ENCODE assay signal across 21 cellular contexts in genomic region chr6:113171882-113172281, GRCh38.
A peak's percentile ranks its signal among the peaks of the same experiment; 100 is the strongest.
DNase-seq lines count a peak whose midpoint lies in the region; ATAC-seq and TF ChIP-seq lines count a peak whose summit lies in the region.
"Had no signal": no experiment of that assay in that cellular context is flagged by ENCODE, and none has a peak within 500 bp of the region (broad histone marks: within the 10 kb centered on the region; RNA-seq: fewer than 3 reads in every experiment).

No MANE protein-coding gene starts in this region.

- H3K4me3 Mint-ChIP-seq in chondrocyte (ENCODE audit: unreplicated experiment) = no peak overlapping the region
- H3K4me3 Mint-ChIP-seq: activated T-helper 1 cell treated with anti-CD3 and anti-CD28 coated beads, Interleukin-12 subunit alpha, Interleukin-12 subunit beta, Interleukin-2, Interleukin-4 antibody, amounts not matched to agents 30 ng/mL and 10 ng/mL and 1 ng/mL, durations not matched to agents 14 hours and 24 hours and 36 hours; CD8-positive, alpha-beta memory T cell; dendritic cell treated with granulocyte-macrophage colony-stimulating factor and Interleukin-4, amounts not matched to agents 40 ng/mL and 50 ng/mL, for 4 days had no signal

- no peak overlapping the region for H3K4me2 ChIP-seq in trophoblast cell (ENCODE audit: low read length)

- H4K8ac ChIP-seq in trophoblast cell (ENCODE audit: low read depth, low read length) = no peak overlapping the region

- no peak overlapping the region for H2AFZ ChIP-seq in trophoblast cell (ENCODE audit: insufficient read depth, low read length, poor library complexity)

- no peaks in the 10 kb centered on the region for H3K27me3 Mint-ChIP-seq in chondrocyte (ENCODE audit: low read depth)
- H3K27me3 Mint-ChIP-seq: CD8-positive, alpha-beta memory T cell; dendritic cell treated with granulocyte-macrophage colony-stimulating factor and Interleukin-4, amounts not matched to agents 40 ng/mL and 50 ng/mL, for 4 days; progenitor cell of endocrine pancreas had no signal

- no peak overlapping the region for H4K12ac ChIP-seq in trophoblast cell (ENCODE audit: low read depth, low read length)

- no peak overlapping the region for H2BK5ac ChIP-seq in trophoblast cell (ENCODE audit: low read depth, low read length, poor library complexity)

- no peak overlapping the region for H3K27ac ChIP-seq in trophoblast cell (ENCODE audit: low read depth, low read length)
- H3K27ac ChIP-seq: lower lobe of right lung, stomach, transverse colon had no signal

- no peak for TF ChIP-seq CTCF in chondrocyte (IDR thresholded peaks at IDR 0.05)

- peaks cover 2% of the 10 kb centered on the region for H3K36me3 Mint-ChIP-seq in chondrocyte (ENCODE audit: low read depth)
- H3K36me3 Mint-ChIP-seq: CD8-positive, alpha-beta memory T cell had no signal

- H3K36me3 ChIP-seq in trophoblast cell (ENCODE audit: control insufficient read depth in 1 of 2, insufficient read depth in 2 of 2, low read length in 2 of 2) = peaks cover 0 to 2% of the 10 kb centered on the region in 2 experiments
- H3K36me3 ChIP-seq: lower lobe of right lung, MG63, stomach, transverse colon had no signal

- H3K79me2 ChIP-seq in trophoblast cell (ENCODE audit: control insufficient read depth, insufficient read depth, low read length, poor library complexity) = no peaks in the 10 kb centered on the region

- H3K9me3 Mint-ChIP-seq in chondrocyte (ENCODE audit: low read depth) = peaks cover 5% of the 10 kb centered on the region
- H3K9me3 Mint-ChIP-seq: activated T-helper 1 cell treated with anti-CD3 and anti-CD28 coated beads, Interleukin-12 subunit alpha, Interleukin-12 subunit beta, Interleukin-2, Interleukin-4 antibody, amounts not matched to agents 30 ng/mL and 10 ng/mL and 1 ng/mL, durations not matched to agents 14 hours and 24 hours and 36 hours had no signal

- H2BK120ac ChIP-seq in trophoblast cell (ENCODE audit: insufficient read depth, low read length, poor library complexity) = no peak overlapping the region

- H3K27me3 ChIP-seq in trophoblast cell (ENCODE audit: insufficient read depth, low read length) = no peaks in the 10 kb centered on the region
- H3K27me3 ChIP-seq: MG63, stomach, transverse colon had no signal

- H3K4ac ChIP-seq in trophoblast cell (ENCODE audit: low read depth, low read length) = no peak overlapping the region

- peaks cover 20% of the 10 kb centered on the region for H3K4me1 Mint-ChIP-seq in chondrocyte (ENCODE audit: low read depth)
- H3K4me1 Mint-ChIP-seq: CD8-positive, alpha-beta memory T cell had no signal

- no peak overlapping the region for H4K91ac ChIP-seq in trophoblast cell (ENCODE audit: low read depth, low read length)

- H3K9ac ChIP-seq in trophoblast cell (ENCODE audit: low read length) = no peak overlapping the region

- H3K4me1 ChIP-seq in trophoblast cell (ENCODE audit: control insufficient read depth in 1 of 2, insufficient read depth in 2 of 2, low read length in 2 of 2) = no peaks in the 10 kb centered on the region
- H3K4me1 ChIP-seq: lower lobe of right lung had no signal

- WGBS in trophoblast cell (ENCODE audit: extremely low coverage, insufficient coverage, insufficient read length) = no CpG with 5 or more reads among the region's 3 CpGs

- H3K4me3 ChIP-seq in trophoblast cell (ENCODE audit: low read depth, low read length) = no peak overlapping the region
- H3K4me3 ChIP-seq: lower lobe of right lung, MG63, stomach, transverse colon had no signal

- no peak overlapping the region for H3K18ac ChIP-seq in trophoblast cell (ENCODE audit: low read length)

- no peak overlapping the region for H3K23ac ChIP-seq in trophoblast cell (ENCODE audit: low read length)

- DNase-seq in NCI-H2107 treated with DMSO at 0.1 percent for 48 hours (lab: John Stamatoyannopoulos, UW; ENCODE audit: unreplicated experiment) = peak; percentile 50
- DNase-seq in NCI-H2107 (lab: John Stamatoyannopoulos, UW) = no peak
- DNase-seq in NCI-H345 (lab: John Stamatoyannopoulos, UW) = peak; percentile 33
- no peak for DNase-seq in chondrocyte (ENCODE audit: low spot score)
- no peak for DNase-seq in trophoblast cell
- no peak for DNase-seq in stimulated activated naive CD4-positive, alpha-beta T cell treated with Interleukin-2 at 50 U/mL for 16 hours (lab: John Stamatoyannopoulos, UW)
- no peak for DNase-seq in AG20443 (ENCODE audit: low spot score)
- DNase-seq: activated CD4-positive, alpha-beta T cell treated with anti-CD3 and anti-CD28 coated beads, Interleukin-2, amount 50 U/mL, for 1 hour; activated naive CD4-positive, alpha-beta T cell treated with anti-CD3 and anti-CD28 coated beads, Interleukin-2, amount 50 U/mL, for 16 hours; CD8-positive, alpha-beta memory T cell; DMS79; H7; KBM-7; lower lobe of right lung; stomach had no signal

- H2AK5ac ChIP-seq in trophoblast cell (ENCODE audit: low read length) = no peak overlapping the region

- H3K79me1 ChIP-seq in trophoblast cell (ENCODE audit: low read length) = no peaks in the 10 kb centered on the region

- no peaks in the 10 kb centered on the region for H3K9me3 ChIP-seq in trophoblast cell (ENCODE audit: insufficient read depth, low read depth, low read length)
- H3K9me3 ChIP-seq: lower lobe of right lung had no signal

- H2BK12ac ChIP-seq in trophoblast cell (ENCODE audit: low read length) = peak overlapping the region; percentile 40

- ATAC-seq in GM18502 (IDR thresholded peaks at IDR 0.05; ENCODE audit: poor library complexity, unreplicated experiment) = no peak

- H3K27ac Mint-ChIP-seq in chondrocyte (ENCODE audit: unreplicated experiment) = peak overlapping the region; percentile 22
- H3K27ac Mint-ChIP-seq: activated T-helper 1 cell treated with anti-CD3 and anti-CD28 coated beads, Interleukin-12 subunit alpha, Interleukin-12 subunit beta, Interleukin-2, Interleukin-4 antibody, amounts not matched to agents 30 ng/mL and 10 ng/mL and 1 ng/mL, durations not matched to agents 14 hours and 24 hours and 36 hours; CD8-positive, alpha-beta memory T cell; dendritic cell treated with granulocyte-macrophage colony-stimulating factor and Interleukin-4, amounts not matched to agents 40 ng/mL and 50 ng/mL, for 4 days had no signal

- no peak overlapping the region for H3K14ac ChIP-seq in trophoblast cell (ENCODE audit: low read length)

Comparison
In these comparisons a context has a peak if more than half of its experiments do, and no peak if none do; other contexts are left out.
1. DNase-seq: peak in NCI-H2107 treated with DMSO at 0.1 percent for 48 hours (single experiment) and NCI-H345 (single experiment); none in NCI-H2107 (single experiment), chondrocyte (single experiment), trophoblast cell (0 of 2), stimulated activated naive CD4-positive, alpha-beta T cell treated with Interleukin-2 at 50 U/mL for 16 hours (single experiment) and AG20443 (single experiment).